9 cellular contexts compared by ENCODE assay signal in the genomic region with DNA sequence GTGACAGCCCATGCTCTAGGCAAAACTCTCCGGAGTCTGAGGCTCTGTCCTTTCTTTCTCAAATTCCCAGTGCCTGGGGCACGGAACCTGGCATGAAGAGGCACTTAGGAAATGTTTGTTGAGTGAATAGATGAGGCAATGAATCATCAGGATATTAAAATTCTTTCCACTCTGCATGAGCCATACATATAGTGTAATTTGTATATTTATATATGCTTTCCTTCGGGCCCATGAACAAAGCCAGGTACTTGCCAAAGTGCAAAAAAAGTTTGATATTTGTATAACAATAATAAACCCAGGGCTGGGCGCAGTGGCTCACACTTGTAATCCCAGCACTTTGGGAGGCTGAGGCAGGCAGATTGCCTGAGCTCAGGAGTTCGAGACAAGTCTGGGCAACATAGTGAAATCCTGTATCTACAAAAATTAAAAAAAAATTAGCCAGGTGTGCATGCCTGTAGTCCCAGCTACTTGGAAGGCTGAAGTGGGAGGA.
DNase-seq lines count a peak whose midpoint lies in the region; ATAC-seq and TF ChIP-seq lines count a peak whose summit lies in the region.
"Had no signal": no experiment of that assay in that cellular context is flagged by ENCODE, and none has a peak within 500 bp of the region (broad histone marks: within the 10 kb centered on the region; RNA-seq: fewer than 3 reads in every experiment).

No MANE protein-coding gene starts in this region.

- peak overlapping the region; percentile 91 for H3K27ac ChIP-seq in GM23248
- H3K27ac ChIP-seq in RWPE1, result peak overlapping the region; percentile 90
- peak overlapping the region; percentile 83 for H3K27ac ChIP-seq in epithelial cell of prostate
- H3K27ac ChIP-seq in trophoblast cell (ENCODE audit: low read depth, low read length), result no peak overlapping the region
- H3K27ac ChIP-seq in tibial nerve, result no peak overlapping the region
- no peak overlapping the region for H3K27ac ChIP-seq in gastroesophageal sphincter

- DNase-seq in GM23248 (peak; percentile 92), RWPE1 (ENCODE audit: low spot score) (peak; percentile 92), epithelial cell of prostate (ENCODE audit: low read depth, low spot score) (no peak), trophoblast cell (peak; percentile 71 to 86), tibial nerve (ENCODE audit: low spot score in 2 of 2) (no peak)
- no peak for DNase-seq in stimulated activated CD4-positive, alpha-beta T cell treated with anti-CD3 and anti-CD28 coated beads, Interleukin-4, amount 100 ng/mL, for 1 hour
- DNase-seq: NCI-H69 had no signal

- no peaks in the 10 kb centered on the region for H3K9me2 ChIP-seq in GM23248 (ENCODE audit: insufficient read depth)

- peaks cover 10% of the 10 kb centered on the region for H3F3A ChIP-seq in GM23248 (ENCODE audit: insufficient read depth)

- H3K79me1 ChIP-seq in trophoblast cell (ENCODE audit: low read length), result no peaks in the 10 kb centered on the region

- peak overlapping the region; percentile 49 for H3K4me2 ChIP-seq in GM23248 (ENCODE audit: unreplicated experiment)
- no peak overlapping the region for H3K4me2 ChIP-seq in trophoblast cell (ENCODE audit: low read length)

- H3K4ac ChIP-seq in trophoblast cell (ENCODE audit: low read depth, low read length), result no peak overlapping the region

- H2BK120ac ChIP-seq in trophoblast cell (ENCODE audit: insufficient read depth, low read length, poor library complexity), result no peak overlapping the region

- CTCF ChIA-PET in RWPE1 (lab: Yijun Ruan, JAX), result interaction anchor here (0.6 to 1.5 kb wide), 5 partner anchors 13 to 170 kb away, joined by 3 to 4 read pairs (median 3); no protein-coding TSS in a partner anchor

- H3K79me2 ChIP-seq in GM23248 (ENCODE audit: insufficient read depth), result no peaks in the 10 kb centered on the region
- H3K79me2 ChIP-seq in trophoblast cell (ENCODE audit: control insufficient read depth, insufficient read depth, low read length, poor library complexity), result no peaks in the 10 kb centered on the region

- TF ChIP-seq POLR2A in tibial nerve (IDR thresholded peaks at IDR 0.05), result no peak
- TF ChIP-seq POLR2A in gastroesophageal sphincter (IDR thresholded peaks at IDR 0.05), result no peak

- ATAC-seq in HG02870 (IDR thresholded peaks at IDR 0.05; ENCODE audit: unreplicated experiment) (no peak), gastroesophageal sphincter (no peak)

- peak overlapping the region; percentile 54 for H2AFZ ChIP-seq in GM23248
- no peak overlapping the region for H2AFZ ChIP-seq in trophoblast cell (ENCODE audit: insufficient read depth, low read length, poor library complexity)

- in situ Hi-C loops in GM23248 (cut with MboI), result no loop called here

- POLR2A ChIA-PET in RWPE1 (lab: Yijun Ruan, JAX; ENCODE audit: low non-redundant PET), result no interaction called here

- H4K12ac ChIP-seq in trophoblast cell (ENCODE audit: low read depth, low read length), result no peak overlapping the region

- H3K27me3 ChIP-seq in GM23248 (replicated peaks; ENCODE audit: insufficient read depth), result no peaks in the 10 kb centered on the region
- no peaks in the 10 kb centered on the region for H3K27me3 ChIP-seq in trophoblast cell (ENCODE audit: insufficient read depth, low read length)
- H3K27me3 ChIP-seq in tibial nerve, result no peaks in the 10 kb centered on the region
- no peaks in the 10 kb centered on the region for H3K27me3 ChIP-seq in gastroesophageal sphincter

- H4K20me1 ChIP-seq in GM23248 (ENCODE audit: insufficient read depth), result no peaks in the 10 kb centered on the region

- no peaks in the 10 kb centered on the region for H3K9me3 ChIP-seq in GM23248 (ENCODE audit: low read depth)
- no peaks in the 10 kb centered on the region for H3K9me3 ChIP-seq in trophoblast cell (ENCODE audit: insufficient read depth, low read depth, low read length)
- H3K9me3 ChIP-seq in tibial nerve, result no peaks in the 10 kb centered on the region
- no peaks in the 10 kb centered on the region for H3K9me3 ChIP-seq in gastroesophageal sphincter

- H2BK12ac ChIP-seq in trophoblast cell (ENCODE audit: low read length), result no peak overlapping the region

- peak overlapping the region; percentile 71 for H3K9ac ChIP-seq in GM23248
- H3K9ac ChIP-seq in trophoblast cell (ENCODE audit: low read length), result no peak overlapping the region

- no peak overlapping the region for H2AK5ac ChIP-seq in trophoblast cell (ENCODE audit: low read length)

- H3K36me3 ChIP-seq in GM23248 (ENCODE audit: low read depth), result no peaks in the 10 kb centered on the region
- no peaks in the 10 kb centered on the region for H3K36me3 ChIP-seq in trophoblast cell (ENCODE audit: control insufficient read depth in 1 of 2, insufficient read depth in 2 of 2, low read length in 2 of 2)
- no peaks in the 10 kb centered on the region for H3K36me3 ChIP-seq in tibial nerve
- no peaks in the 10 kb centered on the region for H3K36me3 ChIP-seq in gastroesophageal sphincter

- H3K18ac ChIP-seq in trophoblast cell (ENCODE audit: low read length), result no peak overlapping the region

- H2BK5ac ChIP-seq in trophoblast cell (ENCODE audit: low read depth, low read length, poor library complexity), result no peak overlapping the region

- H4K91ac ChIP-seq in trophoblast cell (ENCODE audit: low read depth, low read length), result no peak overlapping the region

- no peak for TF ChIP-seq EP300 in tibial nerve (IDR thresholded peaks at IDR 0.05)
- TF ChIP-seq EP300 in gastroesophageal sphincter (IDR thresholded peaks at IDR 0.05), result no peak

- no peak overlapping the region for H4K8ac ChIP-seq in trophoblast cell (ENCODE audit: low read depth, low read length)

- 35 to 40% methylated on average over 5 of the region's 5 CpGs for WGBS in GM23248 (ENCODE audit: low coverage in 1 of 2, low lambda C conversion rate in 2 of 2, missing lambda C conversion rate in 2 of 2), 2 experiments
- no CpG with 5 or more reads among the region's 5 CpGs for whole genome bisulfite sequencing in trophoblast cell (ENCODE audit: extremely low coverage, insufficient coverage, insufficient read length)
- 68 to 71% methylated on average over 5 of the region's 5 CpGs for WGBS in tibial nerve, 2 donors
- 0 to 46% methylated on average over 3 to 5 of the region's 5 CpGs for WGBS in gastroesophageal sphincter (ENCODE audit: low coverage in 1 of 2), 2 donors

- H3K23ac ChIP-seq in trophoblast cell (ENCODE audit: low read length), result no peak overlapping the region

- H3K4me1 ChIP-seq in GM23248 (ENCODE audit: insufficient read depth), result peaks cover 16% of the 10 kb centered on the region
- H3K4me1 ChIP-seq in trophoblast cell (ENCODE audit: control insufficient read depth in 1 of 2, insufficient read depth in 2 of 2, low read length in 2 of 2), result no peaks in the 10 kb centered on the region
- H3K4me1 ChIP-seq in tibial nerve, result no peaks in the 10 kb centered on the region
- H3K4me1 ChIP-seq in gastroesophageal sphincter, result no peaks in the 10 kb centered on the region

- TF ChIP-seq CTCF in RWPE1 (conservative IDR thresholded peaks at IDR 0.05; ENCODE audit: low read depth) (no peak), tibial nerve (IDR thresholded peaks at IDR 0.05) (no peak), gastroesophageal sphincter (IDR thresholded peaks at IDR 0.05) (no peak)

- H3K4me3 ChIP-seq in GM23248 (no peak overlapping the region), trophoblast cell (ENCODE audit: low read depth, low read length) (no peak overlapping the region), tibial nerve (no peak overlapping the region), gastroesophageal sphincter (no peak overlapping the region)

- no peak overlapping the region for H3K14ac ChIP-seq in trophoblast cell (ENCODE audit: low read length)

Comparison
In these comparisons a context has a peak if more than half of its experiments do, and no peak if none do; other contexts are left out.
1. DNase-seq: peak in GM23248 (single experiment), RWPE1 (single experiment) and trophoblast cell (2 of 2); none in epithelial cell of prostate (single experiment), tibial nerve (0 of 2) and stimulated activated CD4-positive, alpha-beta T cell treated with anti-CD3 and anti-CD28 coated beads, Interleukin-4, amount 100 ng/mL, for 1 hour (single experiment).
2. H3K27ac ChIP-seq: peak in GM23248 (single experiment), RWPE1 (single experiment) and epithelial cell of prostate (single experiment); none in trophoblast cell (single experiment), tibial nerve (0 of 4) and gastroesophageal sphincter (0 of 4).